ENCODE assay signal across 33 cellular contexts in genomic region chr3:45604999-45605398, GRCh38. TPM values are rescaled to one million over a fixed set of nuclear protein-coding genes. Genes with fewer than 3 reads are reported as not detected.
DNase-seq lines count a peak whose midpoint lies in the region; ATAC-seq and TF ChIP-seq lines count a peak whose summit lies in the region.
"Had no signal": no experiment of that assay in that cellular context is flagged by ENCODE, and none has a peak within 500 bp of the region (broad histone marks: within the 10 kb centered on the region; RNA-seq: fewer than 3 reads in every experiment).

No MANE protein-coding gene starts in this region.

- TF ChIP-seq CTCF in WTC11 (IDR thresholded peaks at IDR 0.05): no peak
- no peak for TF ChIP-seq CTCF in endothelial cell (IDR thresholded peaks at IDR 0.05; ENCODE audit: unreplicated experiment)
- TF ChIP-seq CTCF in thoracic aorta (IDR thresholded peaks at IDR 0.05): no peak
- no peak for TF ChIP-seq CTCF in adrenal gland (IDR thresholded peaks at IDR 0.05)

- 90 to 98% (median 94%) methylated on average over 2 to 3 of the region's 3 CpGs for WGBS in adrenal gland, 4 donors

- H3K9me3 Mint-ChIP-seq in WTC11: no peaks in the 10 kb centered on the region
- no peaks in the 10 kb centered on the region for H3K9me3 Mint-ChIP-seq in endothelial cell (ENCODE audit: unreplicated experiment)
- no peaks in the 10 kb centered on the region for H3K9me3 Mint-ChIP-seq in activated CD4-positive, alpha-beta T cell treated with anti-CD3 and anti-CD28 coated beads, Interleukin-2, amount 10 ng/mL, durations not matched to agents 24 days and 14 days
- H3K9me3 Mint-ChIP-seq: activated naive CD8-positive, alpha-beta T cell treated with anti-CD3 and anti-CD28 coated beads, Interleukin-2, amount 50 U/mL, for 24 hours; activated T-cell treated with anti-CD3 and anti-CD28 coated beads, Interleukin-2, amount 50 U/mL, for 4 hours; H9; immature natural killer cell; natural killer cell had no signal

- H3K27ac Mint-ChIP-seq in WTC11: peak overlapping the region; percentile 62
- H3K27ac Mint-ChIP-seq in endothelial cell (ENCODE audit: unreplicated experiment): no peak overlapping the region
- H3K27ac Mint-ChIP-seq in activated CD4-positive, alpha-beta T cell treated with anti-CD3 and anti-CD28 coated beads, Interleukin-2, amount 10 ng/mL, durations not matched to agents 24 days and 14 days: no peak overlapping the region
- H3K27ac Mint-ChIP-seq: activated naive CD8-positive, alpha-beta T cell treated with anti-CD3 and anti-CD28 coated beads, Interleukin-2, amount 50 U/mL, for 24 hours; T-helper 17 cell had no signal

- no peaks in the 10 kb centered on the region for H3K27me3 ChIP-seq in thoracic aorta (replicated peaks; ENCODE audit: insufficient read depth)
- H3K27me3 ChIP-seq in adrenal gland: no peaks in the 10 kb centered on the region
- H3K27me3 ChIP-seq: BLaER1, body of pancreas, dorsolateral prefrontal cortex, left lung, testis, uterus had no signal

- H3K9me3 ChIP-seq in thoracic aorta: no peaks in the 10 kb centered on the region
- no peaks in the 10 kb centered on the region for H3K9me3 ChIP-seq in adrenal gland (replicated peaks in 1 of 3)
- H3K9me3 ChIP-seq: BLaER1, body of pancreas, left lung, mucosa of descending colon, prostate gland, testis, uterus had no signal

- CTCF ChIA-PET in WTC11 (lab: Charles Lee): no interaction called here

- H3K4me3 ChIP-seq in thoracic aorta: no peak overlapping the region
- no peak overlapping the region for H3K4me3 ChIP-seq in adrenal gland
- H3K4me3 ChIP-seq: BLaER1, body of pancreas, dorsolateral prefrontal cortex, GM12878, left lung, mucosa of descending colon, prostate gland, testis, uterus had no signal

- POLR2A ChIA-PET in WTC11 (lab: Charles Lee): interaction anchor here (1.4 kb wide), 1 partner anchor 12 kb away, joined by 3 read pairs; no protein-coding TSS in a partner anchor

- H3K4me3 Mint-ChIP-seq in WTC11: no peak overlapping the region
- peak overlapping the region; percentile 1 for H3K4me3 Mint-ChIP-seq in endothelial cell (ENCODE audit: unreplicated experiment)
- H3K4me3 Mint-ChIP-seq in activated CD4-positive, alpha-beta T cell treated with anti-CD3 and anti-CD28 coated beads, Interleukin-2, amount 10 ng/mL, durations not matched to agents 24 days and 14 days: no peak overlapping the region
- H3K4me3 Mint-ChIP-seq: activated CD8-positive, alpha-beta memory T cell treated with anti-CD3 and anti-CD28 coated beads, Interleukin-2, amount 10 ng/mL, durations not matched to agents 7 days and 5 days; activated T-cell treated with anti-CD3 and anti-CD28 coated beads, Interleukin-2, amount 50 U/mL, for 4 hours; H9; immature natural killer cell; natural killer cell; T-helper 17 cell had no signal

- no peak for DNase-seq in WTC11 (ENCODE audit: low spot score)
- no peak for DNase-seq in endothelial cell (ENCODE audit: low spot score)
- DNase-seq in mesenteric fat pad (ENCODE audit: low spot score): peak; percentile 62
- DNase-seq in thoracic aorta (ENCODE audit: low spot score): no peak
- no peak for DNase-seq in activated CD4-positive, alpha-beta T cell treated with anti-CD3 and anti-CD28 coated beads, Interleukin-2, amount 10 ng/mL, durations not matched to agents 24 days and 14 days
- DNase-seq in adrenal gland: no peak
- no peak for DNase-seq in NCI-H2107 (lab: John Stamatoyannopoulos, UW)
- DNase-seq: activated CD4-positive, alpha-beta T cell treated with anti-CD3 and anti-CD28 coated beads, Interleukin-2, amount 50 U/mL, for 4 hours; activated CD8-positive, alpha-beta memory T cell treated with anti-CD3 and anti-CD28 coated beads, Interleukin-2, amount 10 ng/mL, durations not matched to agents 7 days and 5 days; activated naive CD8-positive, alpha-beta T cell treated with anti-CD3 and anti-CD28 coated beads, Interleukin-2, amount 50 U/mL, for 24 hours; activated T-cell treated with anti-CD3 and anti-CD28 coated beads, Interleukin-2, amount 50 U/mL, for 4 hours; body of pancreas; cerebellar nuclear complex; DMS153; dorsolateral prefrontal cortex; H9; immature natural killer cell; left lung; mucosa of descending colon; natural killer cell; NCI-H1436; NCI-H2081; NCI-H345; NCI-H69; occipital lobe; SHP77; stimulated activated naive CD8-positive, alpha-beta T cell treated with anti-CD3 and anti-CD28 coated beads, Interleukin-15, Interleukin-2, amounts not matched to agents 100 U/mL and 50 U/mL, for 24 hours; T-helper 17 cell; testis; uterus had no signal

- peaks cover 5% of the 10 kb centered on the region; the same call in 1 of the 2 replicates for H3K4me1 Mint-ChIP-seq in WTC11
- peaks cover 2% of the 10 kb centered on the region for H3K4me1 Mint-ChIP-seq in endothelial cell (ENCODE audit: unreplicated experiment)
- peaks cover 11% of the 10 kb centered on the region for H3K4me1 Mint-ChIP-seq in activated CD4-positive, alpha-beta T cell treated with anti-CD3 and anti-CD28 coated beads, Interleukin-2, amount 10 ng/mL, durations not matched to agents 24 days and 14 days

- peak overlapping the region; percentile 78 to 95 for H3K27ac ChIP-seq in thoracic aorta
- H3K27ac ChIP-seq in adrenal gland: no peak overlapping the region
- H3K27ac ChIP-seq: BLaER1, body of pancreas, dorsolateral prefrontal cortex, left lung, testis had no signal

- H3K27me3 Mint-ChIP-seq in WTC11 (ENCODE audit: low read depth) (no peaks in the 10 kb centered on the region), endothelial cell (ENCODE audit: unreplicated experiment) (peaks cover 4% of the 10 kb centered on the region)
- H3K27me3 Mint-ChIP-seq in activated CD4-positive, alpha-beta T cell treated with anti-CD3 and anti-CD28 coated beads, Interleukin-2, amount 10 ng/mL, durations not matched to agents 24 days and 14 days: no peaks in the 10 kb centered on the region
- H3K27me3 Mint-ChIP-seq: activated CD8-positive, alpha-beta memory T cell treated with anti-CD3 and anti-CD28 coated beads, Interleukin-2, amount 10 ng/mL, durations not matched to agents 7 days and 5 days; activated naive CD8-positive, alpha-beta T cell treated with anti-CD3 and anti-CD28 coated beads, Interleukin-2, amount 50 U/mL, for 24 hours; T-helper 17 cell had no signal

- H3K4me1 ChIP-seq in thoracic aorta (ENCODE audit: control insufficient read depth in 1 of 2, low read depth in 2 of 2): peaks cover 59 to 99% of the 10 kb centered on the region in 2 donors
- peaks cover 0 to 30% of the 10 kb centered on the region in 2 donors for H3K4me1 ChIP-seq in adrenal gland (replicated peaks in 1 of 2)

- intact Hi-C loops in activated CD4-positive, alpha-beta T cell treated with anti-CD3 and anti-CD28 coated beads, Interleukin-2, amount 10 ng/mL, durations not matched to agents 24 days and 14 days (cut with micrococcal nuclease): no loop called here
- intact Hi-C loops in adrenal gland (cut with DNase I): no loop called here

- TF ChIP-seq POLR2A in adrenal gland (IDR thresholded peaks at IDR 0.05): no peak

- no peaks in the 10 kb centered on the region for H3K36me3 ChIP-seq in thoracic aorta
- H3K36me3 ChIP-seq in adrenal gland (replicated peaks in 1 of 2): peaks cover 0 to 12% of the 10 kb centered on the region in 2 donors
- H3K36me3 ChIP-seq: prostate gland, uterus had no signal

- ATAC-seq in WTC11 (no peak), thoracic aorta (ENCODE audit: insufficient number of reproducible peaks, low FRiP score, low read depth) (no peak)
- ATAC-seq: activated CD8-positive, alpha-beta memory T cell treated with anti-CD3 and anti-CD28 coated beads, Interleukin-2, amount 10 ng/mL, durations not matched to agents 7 days and 5 days; activated naive CD8-positive, alpha-beta T cell treated with anti-CD3 and anti-CD28 coated beads, Interleukin-2, amount 50 U/mL, for 24 hours; activated T-cell treated with anti-CD3 and anti-CD28 coated beads, Interleukin-2, amount 50 U/mL, for 4 hours; body of pancreas; GM12878; left lung; mucosa of descending colon; natural killer cell; stimulated activated naive CD8-positive, alpha-beta T cell treated with anti-CD3 and anti-CD28 coated beads, Interleukin-15, Interleukin-2, amounts not matched to agents 100 U/mL and 50 U/mL, for 24 hours; T-helper 17 cell had no signal

- H3K36me3 Mint-ChIP-seq in WTC11 (peaks cover 14% of the 10 kb centered on the region), endothelial cell (ENCODE audit: low read depth, unreplicated experiment) (peaks cover 19% of the 10 kb centered on the region)
- peaks cover 36% of the 10 kb centered on the region for H3K36me3 Mint-ChIP-seq in activated CD4-positive, alpha-beta T cell treated with anti-CD3 and anti-CD28 coated beads, Interleukin-2, amount 10 ng/mL, durations not matched to agents 24 days and 14 days (ENCODE audit: low read depth)
- H3K36me3 Mint-ChIP-seq: natural killer cell had no signal

TF ChIP-seq in WTC11, 78 proteins besides CTCF, POLR2A, EP300 and RAD21 (continues in another document):
- TF ChIP-seq NR1H2 (CRISPR knock-in tag; IDR thresholded peaks at IDR 0.05) (no peak), CDX4 (CRISPR knock-in tag; IDR thresholded peaks at IDR 0.05; ENCODE audit: borderline replicate concordance) (no peak), ZNF219 (CRISPR knock-in tag; IDR thresholded peaks at IDR 0.05; ENCODE audit: borderline replicate concordance) (no peak), ZNF263 (CRISPR knock-in tag; IDR thresholded peaks at IDR 0.05; ENCODE audit: low read depth) (no peak), MAX (CRISPR knock-in tag; IDR thresholded peaks at IDR 0.05) (no peak), SP1 (CRISPR knock-in tag; conservative IDR thresholded peaks at IDR 0.05) (no peak), RORB (CRISPR knock-in tag; IDR thresholded peaks at IDR 0.05) (no peak), ZNF423 (CRISPR knock-in tag; IDR thresholded peaks at IDR 0.05) (no peak), SMAD4 (CRISPR knock-in tag; IDR thresholded peaks at IDR 0.05) (no peak), NR3C1 (CRISPR knock-in tag; conservative IDR thresholded peaks at IDR 0.05; ENCODE audit: low read depth) (no peak), PRRX2 (CRISPR knock-in tag; IDR thresholded peaks at IDR 0.05) (no peak)

RNA-seq across cellular contexts. Expression of gene LIMD1, which starts 10.4 kb away (rescaled TPM):
- total RNA-seq in WTC11 (2021): 35.6 to 41.7 TPM (median 36.5 TPM) in 3 replicates
- 56.1 TPM for total RNA-seq in endothelial cell (ENCODE audit: unreplicated experiment)
- total RNA-seq in mesenteric fat pad: 26.5 TPM
- 10 to 100 TPM; 32.5 to 42.6 TPM for total RNA-seq in thoracic aorta
- total RNA-seq in activated CD4-positive, alpha-beta T cell treated with anti-CD3 and anti-CD28 coated beads, Interleukin-2, amount 10 ng/mL, durations not matched to agents 24 days and 14 days: 36.2 and 39.8 TPM in 2 replicates
- 10 to 100 TPM in 7 of 8 donors, 1 to 10 TPM in 1; 8.1 to 27.2 (median 20.6) TPM for total RNA-seq in adrenal gland
- 1 to 10 TPM; 2.0 to 8.3 (median 5.6) TPM for polyA plus RNA-seq in adrenal gland

Comparison
In these comparisons a context has a peak if more than half of its experiments do, and no peak if none do; other contexts are left out.
1. H3K27ac ChIP-seq: peak in thoracic aorta (2 of 2); none in adrenal gland (0 of 5).